Comparison of ENCODE assay signal across 18 cellular contexts in the genomic region with DNA sequence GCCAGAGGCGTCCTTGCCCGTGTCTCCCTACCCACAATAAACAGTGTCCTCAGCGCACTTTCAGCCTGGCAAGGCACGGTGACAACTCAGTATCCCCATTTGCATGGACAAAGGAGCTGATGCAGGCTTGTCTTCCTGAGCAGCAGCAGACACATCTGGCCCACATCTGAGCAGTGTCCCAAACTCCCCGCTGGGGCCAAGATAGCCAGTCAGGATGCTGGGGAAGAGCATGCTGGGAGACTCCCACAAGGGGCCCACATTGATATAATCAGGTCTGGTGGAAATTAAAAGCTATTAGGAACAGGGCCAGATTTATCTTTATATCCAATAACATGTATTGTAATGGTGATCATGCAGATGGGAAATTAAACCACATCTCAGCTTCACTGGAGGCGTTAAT. TPM values are rescaled to one million over a fixed set of nuclear protein-coding genes. Genes with fewer than 3 reads are reported as not detected.
A peak's percentile ranks its signal among the peaks of the same experiment; 100 is the strongest.
DNase-seq lines count a peak whose midpoint lies in the region; ATAC-seq and TF ChIP-seq lines count a peak whose summit lies in the region.
"Had no signal": no experiment of that assay in that cellular context is flagged by ENCODE, and none has a peak within 500 bp of the region (broad histone marks: within the 10 kb centered on the region; RNA-seq: fewer than 3 reads in every experiment).

No MANE protein-coding gene starts in this region.

- H3K4me1 Mint-ChIP-seq in brain = peaks cover 60% of the 10 kb centered on the region
- no peaks in the 10 kb centered on the region for H3K4me1 Mint-ChIP-seq in activated naive CD8-positive, alpha-beta T cell treated with anti-CD3 and anti-CD28 coated beads, Interleukin-2, amount 50 U/mL, for 24 hours
- H3K4me1 Mint-ChIP-seq: GM23338 had no signal

- peak overlapping the region in 4 of 5 experiments; percentile 25 to 84 (median 72) for H3K27ac Mint-ChIP-seq in brain
- no peak overlapping the region for H3K27ac Mint-ChIP-seq in activated naive CD8-positive, alpha-beta T cell treated with anti-CD3 and anti-CD28 coated beads, Interleukin-2, amount 50 U/mL, for 24 hours
- H3K27ac Mint-ChIP-seq: CD8-positive, alpha-beta T cell had no signal

- no peak for TF ChIP-seq CTCF in brain (conservative IDR thresholded peaks at IDR 0.05)

- ATAC-seq in activated naive CD8-positive, alpha-beta T cell treated with anti-CD3 and anti-CD28 coated beads, Interleukin-2, amount 50 U/mL, for 24 hours = no peak
- ATAC-seq: CD8-positive, alpha-beta T cell; GM23338 had no signal

- peak; percentile 1 for DNase-seq in SK-N-DZ (ENCODE audit: low spot score)
- peak; percentile 50 for DNase-seq in globus pallidus (ENCODE audit: low spot score)
- DNase-seq in substantia nigra (lab: John Stamatoyannopoulos, UW) = peak in 3 of 49 donors; percentile 28 to 41 (median 33)
- no peak for DNase-seq in NCI-H446 (lab: John Stamatoyannopoulos, UW)
- DNase-seq in cerebellum (ENCODE audit: low spot score) = no peak
- no peak for DNase-seq in activated naive CD8-positive, alpha-beta T cell treated with anti-CD3 and anti-CD28 coated beads, Interleukin-2, amount 50 U/mL, for 24 hours
- no peak for DNase-seq in NCI-H1930 (lab: John Stamatoyannopoulos, UW)
- DNase-seq: 8988T; Calu3; CD8-positive, alpha-beta T cell; DMS79 treated with DMSO at 0.1 percent for 48 hours; GF-D8; HCEC 1CT had no signal

- no peaks in the 10 kb centered on the region for H3K9me3 Mint-ChIP-seq in brain
- no peaks in the 10 kb centered on the region for H3K9me3 Mint-ChIP-seq in activated naive CD8-positive, alpha-beta T cell treated with anti-CD3 and anti-CD28 coated beads, Interleukin-2, amount 50 U/mL, for 24 hours
- H3K9me3 Mint-ChIP-seq: CD8-positive, alpha-beta T cell; GM23338 had no signal

- H3K4me3 Mint-ChIP-seq in brain = no peak overlapping the region
- no peak overlapping the region for H3K4me3 Mint-ChIP-seq in activated naive CD8-positive, alpha-beta T cell treated with anti-CD3 and anti-CD28 coated beads, Interleukin-2, amount 50 U/mL, for 24 hours
- H3K4me3 Mint-ChIP-seq: CD8-positive, alpha-beta T cell; GM23338 had no signal

- peak overlapping the region; percentile 75 for H3K27ac ChIP-seq in substantia nigra (ENCODE audit: low read depth, low read length, poor library complexity, severe bottlenecking)
- H3K27ac ChIP-seq: BLaER1 treated with 17β-estradiol and CSF1 and Interleukin-3, amounts not matched to agents 10 nM and 100 nM had no signal

- peaks cover 2% of the 10 kb centered on the region for H3K27me3 Mint-ChIP-seq in brain
- H3K27me3 Mint-ChIP-seq in activated naive CD8-positive, alpha-beta T cell treated with anti-CD3 and anti-CD28 coated beads, Interleukin-2, amount 50 U/mL, for 24 hours = no peaks in the 10 kb centered on the region

- peaks cover 34% of the 10 kb centered on the region for H3K36me3 Mint-ChIP-seq in brain
- H3K36me3 Mint-ChIP-seq in activated naive CD8-positive, alpha-beta T cell treated with anti-CD3 and anti-CD28 coated beads, Interleukin-2, amount 50 U/mL, for 24 hours (ENCODE audit: low read depth) = no peaks in the 10 kb centered on the region

RNA-seq across cellular contexts. Expression of gene DSCAML1, which starts 24.7 kb away (rescaled TPM):
- 0.22 and 0.28 TPM in 2 replicates for polyA plus RNA-seq in SK-N-DZ (2014; cell fraction: cytosol; rRNA removed)
- polyA plus RNA-seq in SK-N-DZ (2014; cell fraction: nucleus; rRNA removed) = 0.02 and 0.04 TPM in 2 replicates
- polyA plus RNA-seq in brain (ENCODE audit: insufficient read depth, low read depth, low replicate concordance) = 9.6 TPM
- total RNA-seq in cerebellum = 18.8 TPM
- total RNA-seq: A673 had no signal
- polyA plus RNA-seq: AG04450, GM23338 had no signal

RNA-seq across cellular contexts. Expression of gene FXYD2, which starts 52.2 kb away (rescaled TPM):
- polyA plus RNA-seq in SK-N-DZ (2014; cell fraction: cytosol; rRNA removed) = not detected in 2 replicates
- not detected in 2 replicates for polyA plus RNA-seq in SK-N-DZ (2014; cell fraction: nucleus; rRNA removed)
- 0.63 TPM for polyA plus RNA-seq in brain (ENCODE audit: insufficient read depth, low read depth, low replicate concordance)
- total RNA-seq in cerebellum = 2.4 TPM
- total RNA-seq: A673 had no signal
- polyA plus RNA-seq: AG04450 had no signal

Comparison
In these comparisons a context has a peak if more than half of its experiments do, and no peak if none do; other contexts are left out.
1. DNase-seq: peak in SK-N-DZ (single experiment) and globus pallidus (single experiment); none in NCI-H446 (0 of 2), cerebellum (single experiment), activated naive CD8-positive, alpha-beta T cell treated with anti-CD3 and anti-CD28 coated beads, Interleukin-2, amount 50 U/mL, for 24 hours (single experiment) and NCI-H1930 (0 of 2).